Comparison of ENCODE assay signal across 8 cellular contexts in genomic region chr17:49496183-49496865, GRCh38. TPM values are rescaled to one million over a fixed set of nuclear protein-coding genes. Genes with fewer than 3 reads are reported as not detected.
A peak's percentile ranks its signal among the peaks of the same experiment; 100 is the strongest.
DNase-seq lines count a peak whose midpoint lies in the region; ATAC-seq and TF ChIP-seq lines count a peak whose summit lies in the region.

No MANE protein-coding gene starts in this region.

- intact Hi-C loops in PC-3 (cut with micrococcal nuclease): loop anchor here (1.0 kb wide), 1 partner anchor 60 kb away; no protein-coding TSS in a partner anchor

- no peaks in the 10 kb centered on the region; a peak in 1 of 5 replicates for H3K9me3 Mint-ChIP-seq in H9

- H3K9me2 ChIP-seq in PC-3 (replicated peaks; ENCODE audit: low read length): no peaks in the 10 kb centered on the region
- no peaks in the 10 kb centered on the region for H3K9me2 ChIP-seq in neural cell (ENCODE audit: insufficient read depth, low read length)

- no peak overlapping the region for H2BK5ac ChIP-seq in H9 (ENCODE audit: insufficient read length, low read length)

- no peak overlapping the region for H4K5ac ChIP-seq in H9 (ENCODE audit: insufficient read length, low read depth, low read length)

- H3K23ac ChIP-seq in H9 (ENCODE audit: insufficient read length, low read depth, low read length): no peak overlapping the region

- peaks cover 31 to 41% of the 10 kb centered on the region in 2 experiments for H3K4me1 Mint-ChIP-seq in H9

- H3K79me2 ChIP-seq in H9 (ENCODE audit: insufficient read depth, low read length) (no peaks in the 10 kb centered on the region), PC-3 (ENCODE audit: low read length) (no peaks in the 10 kb centered on the region), neural cell (replicated peaks; ENCODE audit: insufficient read depth, low read length) (no peaks in the 10 kb centered on the region)

- H3K4me3 ChIP-seq in PC-3 (ENCODE audit: low read length) (peak overlapping the region; percentile 52; the same call in 1 of the 2 replicates), fibroblast of villous mesenchyme (ENCODE audit: low read depth, low read length) (peak overlapping the region; percentile 18), neural cell (ENCODE audit: low read length) (peak overlapping the region; percentile 79)

- no peak overlapping the region for H3K14ac ChIP-seq in H9 (ENCODE audit: insufficient read depth, low read length)

- no TSS peak for BruUV-seq in PC-3 (replicated peaks; lab: Mats Ljungman, UMichigan)

- WGBS in H9 (ENCODE audit: extremely low coverage, insufficient read length, low lambda C conversion rate): no CpG with 5 or more reads among the region's 85 CpGs

- no peak for TF ChIP-seq EP300 in neural cell (conservative IDR thresholded peaks at IDR 0.05; ENCODE audit: poor library complexity, severe bottlenecking)

- H3T11ph ChIP-seq in H9 (ENCODE audit: low read length): no peak overlapping the region

- no peaks in the 10 kb centered on the region; a peak in 2 of 7 replicates for H3K36me3 Mint-ChIP-seq in H9 (ENCODE audit: insufficient read depth in 1 of 3, low read depth in 3 of 3)

- H3K4ac ChIP-seq in H9 (ENCODE audit: low read depth, low read length): no peak overlapping the region

- H3F3A ChIP-seq in PC-3 (ENCODE audit: low read length, unreplicated experiment) (no peaks in the 10 kb centered on the region), neural cell (ENCODE audit: insufficient read depth, low read length, poor library complexity, severe bottlenecking) (no peaks in the 10 kb centered on the region)

- H2BK15ac ChIP-seq in H9 (ENCODE audit: low read depth, low read length): no peak overlapping the region

- no peak overlapping the region for H3K9ac ChIP-seq in H9 (ENCODE audit: extremely low read depth, insufficient read length, low read length)
- no peak overlapping the region for H3K9ac ChIP-seq in PC-3 (ENCODE audit: low read length)
- H3K9ac ChIP-seq in neural cell (ENCODE audit: low read length): peak overlapping the region; percentile 50

- ATAC-seq in PC-3: peak; percentile 76
- no peak for ATAC-seq in GM19455 (IDR thresholded peaks at IDR 0.05; ENCODE audit: unreplicated experiment)

- no peaks in the 10 kb centered on the region for H4K20me1 ChIP-seq in H9 (ENCODE audit: control insufficient read depth, insufficient read depth, insufficient read length)
- H4K20me1 ChIP-seq in PC-3 (ENCODE audit: low read length): no peaks in the 10 kb centered on the region
- H4K20me1 ChIP-seq in neural cell (ENCODE audit: insufficient read depth): no peaks in the 10 kb centered on the region

- H3K36me3 ChIP-seq in PC-3 (ENCODE audit: low read depth, low read length): no peaks in the 10 kb centered on the region
- H3K36me3 ChIP-seq in neural cell (ENCODE audit: insufficient read depth, low read length): no peaks in the 10 kb centered on the region

- no peaks in the 10 kb centered on the region; the same call in 1 of the 2 replicates for H3K4me1 ChIP-seq in H9 (ENCODE audit: insufficient read depth, low read length)
- peaks cover 16% of the 10 kb centered on the region for H3K4me1 ChIP-seq in PC-3 (ENCODE audit: insufficient read depth, low read length)

- no peak overlapping the region for H2BK120ac ChIP-seq in H9 (ENCODE audit: low read depth, low read length, poor library complexity, severe bottlenecking)

- TF ChIP-seq RAD21 in neural cell (conservative IDR thresholded peaks at IDR 0.05): peak; percentile 52

- no peak overlapping the region for H2AK5ac ChIP-seq in H9 (ENCODE audit: insufficient read length, low read length)

- H3K56ac ChIP-seq in H9 (ENCODE audit: insufficient read length, low read depth, low read length): no peak overlapping the region

- peaks cover 26% of the 10 kb centered on the region for H3K23me2 ChIP-seq in H9 (ENCODE audit: insufficient read length, low read depth, low read length, poor library complexity, severe bottlenecking)

- TF ChIP-seq CTCF in H9 (conservative IDR thresholded peaks at IDR 0.05): peak; percentile 95
- TF ChIP-seq CTCF in PC-3 (conservative IDR thresholded peaks at IDR 0.05; ENCODE audit: low read depth, low read length): peak; percentile 78
- TF ChIP-seq CTCF in fibroblast of villous mesenchyme (IDR thresholded peaks at IDR 0.05; ENCODE audit: insufficient read depth, low read depth, low read length): peak; percentile 64
- peak; percentile 95 for TF ChIP-seq CTCF in neural cell (IDR thresholded peaks at IDR 0.05; ENCODE audit: poor library complexity, severe bottlenecking)

- H3K4me2 ChIP-seq in H9 (ENCODE audit: insufficient read depth, insufficient read length, low read length) (peak overlapping the region; percentile 60), PC-3 (ENCODE audit: low read length) (peak overlapping the region; percentile 82), neural cell (ENCODE audit: low read length) (peak overlapping the region; percentile 55)

- H2AFZ ChIP-seq in H9 (ENCODE audit: low read length) (no peak overlapping the region), PC-3 (ENCODE audit: low read length) (peak overlapping the region; percentile 27; the same call in 1 of the 2 replicates), neural cell (ENCODE audit: low read depth, low read length) (no peak overlapping the region)

- no peak overlapping the region for H3K27ac ChIP-seq in H9 (ENCODE audit: insufficient read length, low read depth, low read length)
- no peak overlapping the region for H3K27ac ChIP-seq in PC-3 (ENCODE audit: low read length)
- no peak overlapping the region for H3K27ac ChIP-seq in neural cell (ENCODE audit: low read length)

- peaks cover 89% of the 10 kb centered on the region for H3K27me3 Mint-ChIP-seq in H9 (ENCODE audit: low read depth)

- CTCF ChIA-PET in PC-3 (lab: Charles Lee): interaction anchor here (0.5 to 1.3 kb wide), 4 partner anchors 45 to 117 kb away, joined by 3 to 7 read pairs (median 5); no protein-coding TSS in a partner anchor

- no peak overlapping the region for H2BK20ac ChIP-seq in H9 (ENCODE audit: low read depth, low read length, poor library complexity, severe bottlenecking)

- no peaks in the 10 kb centered on the region for H3K79me1 ChIP-seq in H9 (ENCODE audit: insufficient read depth, low read depth, low read length, poor library complexity, severe bottlenecking)

- H4K91ac ChIP-seq in H9 (ENCODE audit: insufficient read length, low read depth, low read length): no peak overlapping the region

- H3K9me3 ChIP-seq in H9 (ENCODE audit: control insufficient read depth, low read depth, low read length) (no peaks in the 10 kb centered on the region), PC-3 (ENCODE audit: low read length) (no peaks in the 10 kb centered on the region), neural cell (ENCODE audit: low read length) (no peaks in the 10 kb centered on the region)

- DNase-seq in Ammon's horn (ENCODE audit: low spot score) (peak; percentile 84), H9 (peak; percentile 86), PC-3 (peak; percentile 54), fibroblast of villous mesenchyme (ENCODE audit: low read depth) (peak; percentile 58)
- peak; percentile 77 for DNase-seq in activated T-helper 9 cell treated with anti-CD3 and anti-CD28 coated beads, Interleukin-2, amount 50 U/mL, for 16 hours (ENCODE audit: low read depth)
- peak; percentile 83 for DNase-seq in stimulated activated naive CD4-positive, alpha-beta T cell treated with Interleukin-2 at 50 U/mL for 16 hours (lab: John Stamatoyannopoulos, UW)

- POLR2A ChIA-PET in PC-3 (lab: Charles Lee; ENCODE audit: unreplicated experiment): no interaction called here

- H3K18ac ChIP-seq in H9 (ENCODE audit: insufficient read length, low read depth, low read length): no peak overlapping the region

- H3K27me3 ChIP-seq in H9 (ENCODE audit: insufficient read depth, low read length) (peaks cover 9% of the 10 kb centered on the region), PC-3 (ENCODE audit: low read length) (peaks cover 68% of the 10 kb centered on the region), neural cell (ENCODE audit: insufficient read depth, low read depth, low read length) (peaks cover 69% of the 10 kb centered on the region)

- H4K8ac ChIP-seq in H9 (replicated peaks; ENCODE audit: insufficient read length, low read depth, low read length): no peak overlapping the region

- H3K27ac Mint-ChIP-seq in H9: peak overlapping the region in 1 of 3 experiments; percentile 77; a peak in 1 of 7 replicates

- peak overlapping the region; percentile 68 to 95 for H3K4me3 Mint-ChIP-seq in H9

- no peak overlapping the region for H2BK12ac ChIP-seq in H9 (ENCODE audit: insufficient read length, low read depth, low read length)

TF ChIP-seq in neural cell, 6 proteins besides CTCF, POLR2A, EP300 and RAD21 (continues in another document):
- TF ChIP-seq POLR2AphosphoS5 (IDR thresholded peaks at IDR 0.05) (peak; percentile 42), MXI1 (conservative IDR thresholded peaks at IDR 0.05; ENCODE audit: poor library complexity, severe bottlenecking) (peak; percentile 30), REST (IDR thresholded peaks at IDR 0.05; ENCODE audit: borderline replicate concordance) (no peak), SMC3 (conservative IDR thresholded peaks at IDR 0.05; ENCODE audit: poor library complexity) (peak; percentile 64), TAF1 (IDR thresholded peaks at IDR 0.05; ENCODE audit: low read depth) (no peak)

RNA-seq across cellular contexts. Expression of gene NGFR, which starts 1.2 kb away (rescaled TPM):
- 9.6 and 10.9 TPM in 2 replicates for total RNA-seq in H9 (2021)
- 0.29 TPM in 1 of 2 replicates, not detected in the other for total RNA-seq in PC-3 (2014; rRNA removed)
- under 0.01 TPM in 2 replicates for total RNA-seq in fibroblast of villous mesenchyme
- 3.6 and 6.7 TPM in 2 replicates for polyA plus RNA-seq in neural cell
- 5.6 and 7.2 TPM in 2 replicates for polyA minus RNA-seq in neural cell

Comparison
In these comparisons a context has a peak if more than half of its experiments do, and no peak if none do; other contexts are left out.
1. H3K4me3 ChIP-seq: peak in every context shown above with its lines; median percentile 79 in neural cell; 52 in PC-3; 18 in fibroblast of villous mesenchyme.